ENCODE assay signal across 18 cellular contexts in genomic region chr10:71143610-71144009, GRCh38.
DNase-seq lines count a peak whose midpoint lies in the region; ATAC-seq and TF ChIP-seq lines count a peak whose summit lies in the region.
"Had no signal": no experiment of that assay in that cellular context is flagged by ENCODE, and none has a peak within 500 bp of the region (broad histone marks: within the 10 kb centered on the region; RNA-seq: fewer than 3 reads in every experiment).

No MANE protein-coding gene starts in this region.

- H3K4me3 ChIP-seq in left ventricle myocardium inferior (no peak overlapping the region), thoracic aorta (no peak overlapping the region)
- H3K4me3 ChIP-seq: GM12878, GM23248, HAP-1 had no signal

- peak; percentile 36 for ATAC-seq in Right ventricle myocardium superior (ENCODE audit: poor library complexity)
- ATAC-seq in thoracic aorta (ENCODE audit: insufficient number of reproducible peaks, low FRiP score, low read depth) = peak; percentile 47
- ATAC-seq in HG03025 (IDR thresholded peaks at IDR 0.05; ENCODE audit: low FRiP score, unreplicated experiment) = no peak
- ATAC-seq: GM12878 had no signal

- TF ChIP-seq CTCF in left ventricle myocardium inferior (IDR thresholded peaks at IDR 0.05; ENCODE audit: borderline replicate concordance) (no peak), thoracic aorta (IDR thresholded peaks at IDR 0.05) (no peak)

- peaks cover 3% of the 10 kb centered on the region for H3K27me3 ChIP-seq in left ventricle myocardium inferior (ENCODE audit: low read depth)
- no peaks in the 10 kb centered on the region for H3K27me3 ChIP-seq in thoracic aorta (replicated peaks; ENCODE audit: insufficient read depth)
- H3K27me3 ChIP-seq: BE2C had no signal

- H3K4me1 ChIP-seq in left ventricle myocardium inferior (peaks cover 24% of the 10 kb centered on the region), thoracic aorta (ENCODE audit: control insufficient read depth in 1 of 2, low read depth in 2 of 2) (peaks cover 4 to 18% of the 10 kb centered on the region in 2 donors)
- H3K4me1 ChIP-seq: BE2C, HAP-1 had no signal

- DNase-seq in Right ventricle myocardium superior (no peak), cardiac septum (ENCODE audit: low spot score) (no peak), left ventricle myocardium inferior (no peak), thoracic aorta (ENCODE audit: low spot score) (no peak), NCI-H446 (lab: John Stamatoyannopoulos, UW) (no peak)
- DNase-seq: BE2C; CD4-positive, CD25-positive, alpha-beta regulatory T cell; CD8-positive, alpha-beta memory T cell; COR-L47; DMS 273 treated with DMSO at 0.1 percent for 48 hours; DMS53; DND-41; EL; GM23248 had no signal

- H3K36me3 ChIP-seq in left ventricle myocardium inferior (no peaks in the 10 kb centered on the region), thoracic aorta (no peaks in the 10 kb centered on the region)
- H3K36me3 ChIP-seq: BE2C, HAP-1 had no signal

- intact Hi-C loops in Right ventricle myocardium superior (cut with DNase I) = no loop called here
- intact Hi-C loops in cardiac septum (cut with DNase I) = no loop called here
- intact Hi-C loops in left ventricle myocardium inferior (cut with micrococcal nuclease) = no loop called here

- H3K27ac ChIP-seq in left ventricle myocardium inferior (replicated peaks) = peak overlapping the region; percentile 39
- peak overlapping the region; percentile 42 to 60 for H3K27ac ChIP-seq in thoracic aorta
- H3K27ac ChIP-seq: GM23248, HL-60 had no signal

- H3K9me3 ChIP-seq in left ventricle myocardium inferior (replicated peaks) (no peaks in the 10 kb centered on the region), thoracic aorta (no peaks in the 10 kb centered on the region)
- H3K9me3 ChIP-seq: BE2C, HAP-1 had no signal
